Comparison of ENCODE assay signal across 8 cellular contexts in the genomic region with DNA sequence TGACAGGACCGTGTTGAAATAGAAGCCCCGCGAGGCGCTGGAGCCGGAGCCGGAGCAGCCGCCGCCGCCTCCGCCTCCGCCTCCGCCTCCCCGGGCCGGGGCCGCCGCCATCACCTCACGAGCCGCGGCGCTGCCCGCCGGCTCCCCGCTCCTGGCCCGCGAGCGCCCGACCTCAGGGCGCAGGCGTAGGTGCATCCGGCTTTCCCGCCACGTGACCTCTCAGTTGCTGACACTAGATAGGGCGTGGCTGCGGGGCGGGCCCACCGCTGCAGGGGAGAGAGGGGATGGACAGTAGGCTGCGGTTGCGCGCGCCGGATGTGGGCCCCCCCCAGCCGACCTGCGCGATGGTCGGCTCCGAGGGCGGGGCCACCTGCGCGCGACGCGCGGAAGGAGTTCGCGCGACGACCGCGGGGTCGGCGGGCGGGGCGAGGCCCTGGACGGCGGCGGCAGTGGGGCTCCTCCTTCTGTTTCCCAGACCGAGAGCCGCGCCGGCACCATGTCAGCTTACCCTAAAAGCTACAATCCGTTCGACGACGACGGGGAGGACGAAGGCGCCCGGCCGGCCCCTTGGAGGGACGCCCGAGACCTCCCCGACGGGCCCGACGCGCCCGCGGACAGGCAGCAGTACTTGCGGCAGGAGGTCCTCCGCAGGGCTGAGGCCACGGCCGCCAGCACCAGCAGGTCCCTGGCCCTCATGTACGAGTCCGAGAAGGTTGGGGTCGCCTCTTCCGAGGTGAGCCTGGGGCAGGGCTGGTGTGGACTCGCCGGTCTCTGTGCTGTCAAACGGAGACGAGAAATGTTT. TPM values are rescaled to one million over a fixed set of nuclear protein-coding genes. Genes with fewer than 3 reads are reported as not detected.
DNase-seq lines count a peak whose midpoint lies in the region; ATAC-seq and TF ChIP-seq lines count a peak whose summit lies in the region.

Gene PI4KA, minus strand, starts transcription at position 197 of the 802 bp plus-strand sequence. Its CDS starts 86 bp downstream, at position 111.
Gene SNAP29, plus strand, starts transcription at position 393 of the 802 bp plus-strand sequence. Its CDS starts 104 bp downstream, at position 497.

- TF ChIP-seq EP300 in gastroesophageal sphincter (IDR thresholded peaks at IDR 0.05) = no peak

- DNase-seq in GM04504 (ENCODE audit: low read depth) (peak; percentile 97), HFFc6 (peak; percentile 98), NB4 (ENCODE audit: low read depth) (peak; percentile 98), SK-N-MC (ENCODE audit: low read depth, low spot score) (peak; percentile 66)
- peak; percentile 99 for DNase-seq in activated naive CD4-positive, alpha-beta T cell treated with anti-CD3 and anti-CD28 coated beads, Interleukin-2, amount 10 ng/mL, durations not matched to agents 7 days and 5 days

- H3K36me3 ChIP-seq in SK-N-MC (ENCODE audit: insufficient read depth, low read length) (no peaks in the 10 kb centered on the region; the same call in 1 of the 2 replicates), gastroesophageal sphincter (peaks cover 0 to 14% of the 10 kb centered on the region in 2 donors), neutrophil (peaks cover 11% of the 10 kb centered on the region)

- peaks cover 3 to 79% (median 9%) of the 10 kb centered on the region in 3 donors for H3K4me1 ChIP-seq in gastroesophageal sphincter
- H3K4me1 ChIP-seq in neutrophil (ENCODE audit: control insufficient read depth in 1 of 2, insufficient read depth in 1 of 2, low read depth in 1 of 2, low read length in 1 of 2) = peaks cover 30 to 33% of the 10 kb centered on the region in 2 experiments

- WGBS in gastroesophageal sphincter (ENCODE audit: low coverage in 1 of 2), 2 donors = 0 to 1% methylated on average over 8 to 25 of the region's 100 CpGs

- H3K4me3 Mint-ChIP-seq in HFFc6 = peak within 1 kb of the TSS; percentile 92
- H3K4me3 Mint-ChIP-seq in activated naive CD4-positive, alpha-beta T cell treated with anti-CD3 and anti-CD28 coated beads, Interleukin-2, amount 10 ng/mL, durations not matched to agents 7 days and 5 days = peak within 1 kb of the TSS; percentile 78

- no peaks in the 10 kb centered on the region for H3K27me3 ChIP-seq in gastroesophageal sphincter
- no peaks in the 10 kb centered on the region for H3K27me3 ChIP-seq in neutrophil

- TF ChIP-seq CTCF in HFFc6 (IDR thresholded peaks at IDR 0.05) = no peak; the same call in 1 of the 2 replicates
- TF ChIP-seq CTCF in NB4 (IDR thresholded peaks at IDR 0.05; ENCODE audit: low read depth, low read length) = no peak
- TF ChIP-seq CTCF in gastroesophageal sphincter (IDR thresholded peaks at IDR 0.05) = peak in 2 of 4 experiments; percentile 30 to 53
- TF ChIP-seq CTCF in neutrophil (IDR thresholded peaks at IDR 0.05) = peak; percentile 78
- no peak for TF ChIP-seq CTCF in subcutaneous adipose tissue (IDR thresholded peaks at IDR 0.05; ENCODE audit: low read depth)

- peak within 1 kb of the TSS; percentile 95 for H3K9ac ChIP-seq in SK-N-MC (ENCODE audit: insufficient read length)

- H3K9me3 ChIP-seq in SK-N-MC (ENCODE audit: low read depth, low read length) = no peaks in the 10 kb centered on the region
- no peaks in the 10 kb centered on the region for H3K9me3 ChIP-seq in gastroesophageal sphincter
- H3K9me3 ChIP-seq in neutrophil = no peaks in the 10 kb centered on the region

- H3K27ac Mint-ChIP-seq in HFFc6 = peak within 1 kb of the TSS; percentile 76
- H3K27ac Mint-ChIP-seq in activated naive CD4-positive, alpha-beta T cell treated with anti-CD3 and anti-CD28 coated beads, Interleukin-2, amount 10 ng/mL, durations not matched to agents 7 days and 5 days = peak within 1 kb of the TSS; percentile 89

- H3K9me3 Mint-ChIP-seq in HFFc6 = no peaks in the 10 kb centered on the region
- H3K9me3 Mint-ChIP-seq in activated naive CD4-positive, alpha-beta T cell treated with anti-CD3 and anti-CD28 coated beads, Interleukin-2, amount 10 ng/mL, durations not matched to agents 7 days and 5 days = no peaks in the 10 kb centered on the region

- peak within 1 kb of the TSS; percentile 83 for H3K4me3 ChIP-seq in NB4 (ENCODE audit: low read depth, low read length)
- peak within 1 kb of the TSS; percentile 98 for H3K4me3 ChIP-seq in SK-N-MC
- peak within 1 kb of the TSS; percentile 85 to 92 for H3K4me3 ChIP-seq in gastroesophageal sphincter
- H3K4me3 ChIP-seq in neutrophil (ENCODE audit: low read depth in 1 of 2, low read length in 1 of 2) = peak within 1 kb of the TSS; percentile 68 to 85

- no peaks in the 10 kb centered on the region; the same call in 1 of the 2 replicates for H3K27me3 Mint-ChIP-seq in HFFc6 (ENCODE audit: insufficient read depth)
- no peaks in the 10 kb centered on the region for H3K27me3 Mint-ChIP-seq in activated naive CD4-positive, alpha-beta T cell treated with anti-CD3 and anti-CD28 coated beads, Interleukin-2, amount 10 ng/mL, durations not matched to agents 7 days and 5 days

- H3K4me1 Mint-ChIP-seq in HFFc6 (ENCODE audit: low read depth) = peaks cover 35% of the 10 kb centered on the region
- peaks cover 53% of the 10 kb centered on the region for H3K4me1 Mint-ChIP-seq in activated naive CD4-positive, alpha-beta T cell treated with anti-CD3 and anti-CD28 coated beads, Interleukin-2, amount 10 ng/mL, durations not matched to agents 7 days and 5 days

- CTCF ChIA-PET in activated naive CD4-positive, alpha-beta T cell treated with anti-CD3 and anti-CD28 coated beads, Interleukin-2, amount 10 ng/mL, durations not matched to agents 7 days and 5 days (lab: Charles Lee) = no interaction called here

- TF ChIP-seq POLR2A in NB4 (IDR thresholded peaks at IDR 0.05; ENCODE audit: extremely low read depth, insufficient read length) (peak; percentile 74), gastroesophageal sphincter (IDR thresholded peaks at IDR 0.05) (peak; percentile 72 to 91)

- H3K36me3 Mint-ChIP-seq in HFFc6 (ENCODE audit: low read depth) = no peaks in the 10 kb centered on the region
- peaks cover 15% of the 10 kb centered on the region for H3K36me3 Mint-ChIP-seq in activated naive CD4-positive, alpha-beta T cell treated with anti-CD3 and anti-CD28 coated beads, Interleukin-2, amount 10 ng/mL, durations not matched to agents 7 days and 5 days

- peak; percentile 98 for ATAC-seq in gastroesophageal sphincter

- 0 out of 2 replicates have a peak within 1 kb of the TSS, but pooled peaks have one; percentile 46 for H3K27ac ChIP-seq in SK-N-MC
- peak within 1 kb of the TSS; percentile 80 to 96 (median 94) for H3K27ac ChIP-seq in gastroesophageal sphincter
- H3K27ac ChIP-seq in neutrophil = peak within 1 kb of the TSS; percentile 97

RNA-seq across cellular contexts. Expression of gene PI4KA, which starts in this region (rescaled TPM):
- total RNA-seq in HFFc6 (2021; fragmentation: NEBNext Ultra II Directional; extraction: Animal tissue kit (Norgen Biotek cat#: 25700)) = 10 to 100 TPM; 51.0 to 61.3 (median 57.2) TPM
- total RNA-seq in gastroesophageal sphincter (100 to 1,000 TPM in 2 of 4 donors, 10 to 100 TPM in 2; 45.7 to 113 (median 87.5) TPM), subcutaneous adipose tissue (10 to 100 TPM; 67.3 to 92.9 (median 76.5) TPM)

RNA-seq across cellular contexts. Expression of gene SNAP29, which starts in this region (rescaled TPM):
- 10 to 100 TPM; 34.2 to 40.7 (median 38.0) TPM for total RNA-seq in HFFc6 (2021; fragmentation: NEBNext Ultra II Directional; extraction: Animal tissue kit (Norgen Biotek cat#: 25700))
- total RNA-seq in gastroesophageal sphincter = 10 to 100 TPM; 22.1 to 33.8 (median 27.1) TPM
- total RNA-seq in subcutaneous adipose tissue = 10 to 100 TPM; 20.5 to 27.1 (median 24.4) TPM

Comparison
In these comparisons a context has a peak if more than half of its experiments do, and no peak if none do; other contexts are left out.
1. Peak in every context shown above with its lines: DNase-seq, ATAC-seq, H3K4me3 ChIP-seq and H3K27ac ChIP-seq.
2. H3K27ac ChIP-seq: peak in every context shown above with its lines; median percentile 97 in neutrophil; 94 in gastroesophageal sphincter; 46 in SK-N-MC.